In genomic region chr10:5840314-5841307, GRCh38 we compare ENCODE assay signal across 9 cellular contexts.
DNase-seq lines count a peak whose midpoint lies in the region; ATAC-seq lines count a peak whose summit lies in the region.
"Had no signal": no experiment of that assay in that cellular context is flagged by ENCODE, and none has a peak within 500 bp of the region (broad histone marks: within the 10 kb centered on the region; RNA-seq: fewer than 3 reads in every experiment).

No MANE protein-coding gene starts in this region.

- peak overlapping the region; percentile 96 for H3K27ac ChIP-seq in angular gyrus (ENCODE audit: low read depth, low read length)
- H3K27ac ChIP-seq: C4-2B had no signal

- ATAC-seq in stimulated activated naive CD8-positive, alpha-beta T cell treated with anti-CD3 and anti-CD28 coated beads, Interleukin-15, Interleukin-2, amounts not matched to agents 100 U/mL and 50 U/mL, for 24 hours, result peak; percentile 19
- ATAC-seq in stimulated activated naive CD8-positive, alpha-beta T cell treated with anti-CD3 and anti-CD28 coated beads, Interleukin-15, amount 100 ng/mL, for 72 hours, result no peak
- ATAC-seq in HG03103 (IDR thresholded peaks at IDR 0.05; ENCODE audit: low read depth, unreplicated experiment), result peak; percentile 61

- peak; percentile 40 for DNase-seq in stimulated activated naive CD8-positive, alpha-beta T cell treated with anti-CD3 and anti-CD28 coated beads, Interleukin-15, Interleukin-2, amounts not matched to agents 100 U/mL and 50 U/mL, for 24 hours
- DNase-seq in stimulated activated naive CD8-positive, alpha-beta T cell treated with anti-CD3 and anti-CD28 coated beads, Interleukin-15, amount 100 ng/mL, for 72 hours, result no peak
- DNase-seq in medulla oblongata (ENCODE audit: extremely low spot score) (peak; percentile 82), NCI-H446 treated with DMSO at 0.1 percent for 48 hours (lab: John Stamatoyannopoulos, UW) (no peak), DMS79 (lab: John Stamatoyannopoulos, UW) (no peak)
- DNase-seq in stimulated activated CD4-positive, alpha-beta T cell treated with anti-CD3 and anti-CD28 coated beads, Interleukin-2, amount 100 ng/mL, for 24 hours, result no peak

- no peak overlapping the region for H3K27ac Mint-ChIP-seq in stimulated activated naive CD8-positive, alpha-beta T cell treated with anti-CD3 and anti-CD28 coated beads, Interleukin-15, amount 100 ng/mL, for 72 hours

- no peak overlapping the region for H3K4me3 Mint-ChIP-seq in stimulated activated naive CD8-positive, alpha-beta T cell treated with anti-CD3 and anti-CD28 coated beads, Interleukin-15, amount 100 ng/mL, for 72 hours

- H3K9me3 Mint-ChIP-seq in stimulated activated naive CD8-positive, alpha-beta T cell treated with anti-CD3 and anti-CD28 coated beads, Interleukin-15, amount 100 ng/mL, for 72 hours, result no peaks in the 10 kb centered on the region

- H3K4me1 Mint-ChIP-seq in stimulated activated naive CD8-positive, alpha-beta T cell treated with anti-CD3 and anti-CD28 coated beads, Interleukin-15, amount 100 ng/mL, for 72 hours, result peaks cover 29% of the 10 kb centered on the region

- H3K27me3 Mint-ChIP-seq in stimulated activated naive CD8-positive, alpha-beta T cell treated with anti-CD3 and anti-CD28 coated beads, Interleukin-15, amount 100 ng/mL, for 72 hours, result peaks cover 10% of the 10 kb centered on the region

Comparison
In these comparisons a context has a peak if more than half of its experiments do, and no peak if none do; other contexts are left out.
1. DNase-seq: peak in stimulated activated naive CD8-positive, alpha-beta T cell treated with anti-CD3 and anti-CD28 coated beads, Interleukin-15, Interleukin-2, amounts not matched to agents 100 U/mL and 50 U/mL, for 24 hours (single experiment) and medulla oblongata (single experiment); none in stimulated activated naive CD8-positive, alpha-beta T cell treated with anti-CD3 and anti-CD28 coated beads, Interleukin-15, amount 100 ng/mL, for 72 hours (0 of 2), NCI-H446 treated with DMSO at 0.1 percent for 48 hours (single experiment), DMS79 (single experiment) and stimulated activated CD4-positive, alpha-beta T cell treated with anti-CD3 and anti-CD28 coated beads, Interleukin-2, amount 100 ng/mL, for 24 hours (0 of 2).